In the genomic region with DNA sequence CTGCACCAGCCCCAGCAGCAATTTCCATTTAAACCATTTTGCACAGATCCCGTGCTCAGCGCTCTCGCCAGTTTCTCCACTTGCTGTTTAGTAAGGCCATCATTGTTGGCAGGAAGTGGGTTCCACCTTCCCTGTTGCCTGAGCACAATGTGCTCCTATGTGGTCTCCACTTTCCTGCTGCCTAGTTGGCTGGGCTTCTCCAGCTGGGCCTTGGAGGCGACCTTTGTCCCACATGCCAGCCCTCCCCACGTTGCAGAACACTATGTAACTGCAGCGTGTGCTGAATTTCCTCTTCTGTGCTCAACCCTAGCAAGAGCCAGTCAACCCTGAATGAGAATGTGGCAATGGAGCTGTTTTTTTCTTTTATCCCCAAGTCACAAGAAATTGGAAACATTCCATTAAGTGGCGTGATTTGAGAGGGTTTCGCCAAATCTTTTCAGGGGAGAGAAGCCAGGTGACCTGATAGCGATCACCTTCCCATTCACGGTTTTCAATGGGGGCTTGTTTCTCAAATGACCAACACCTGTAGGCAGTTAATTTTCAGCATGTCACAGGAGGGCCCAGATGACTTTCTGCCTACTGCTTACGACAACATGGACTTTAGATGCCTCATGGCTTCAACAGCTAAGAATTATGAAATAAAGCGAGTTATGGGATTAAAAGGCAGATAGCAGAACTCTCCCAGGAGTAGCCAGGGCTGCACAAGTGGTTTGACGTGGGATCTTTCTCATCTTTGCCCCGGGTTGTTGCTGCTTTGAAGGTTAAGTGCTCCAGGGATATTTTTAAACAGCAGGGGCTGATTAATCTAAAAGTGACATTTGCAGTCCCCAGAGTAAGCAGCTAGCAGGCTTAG, we compare ENCODE assay signal across 9 cellular contexts. TPM values are rescaled to one million over a fixed set of nuclear protein-coding genes. Genes with fewer than 3 reads are reported as not detected.
A peak's percentile ranks its signal among the peaks of the same experiment; 100 is the strongest.
DNase-seq lines count a peak whose midpoint lies in the region; ATAC-seq and TF ChIP-seq lines count a peak whose summit lies in the region.
"Had no signal": no experiment of that assay in that cellular context is flagged by ENCODE, and none has a peak within 500 bp of the region (broad histone marks: within the 10 kb centered on the region; RNA-seq: fewer than 3 reads in every experiment).

Gene ACACB (plus strand): TSS at position 830 of the 853 bp plus-strand sequence. CDS start 22,819 bp downstream, outside the sequence.

- 17 to 54% methylated on average over 14 of the region's 14 CpGs for WGBS in sigmoid colon, 2 donors

- H3K4me1 ChIP-seq in sigmoid colon, result peaks cover 0 to 66% (median 62%) of the 10 kb centered on the region in 4 donors

- peak; percentile 64 to 94 (median 76) for TF ChIP-seq EP300 in sigmoid colon (IDR thresholded peaks at IDR 0.05)

- ATAC-seq in GM21381 (IDR thresholded peaks at IDR 0.05; ENCODE audit: unreplicated experiment), result no peak

- H3K36me3 ChIP-seq in sigmoid colon, result no peaks in the 10 kb centered on the region

- TF ChIP-seq CTCF in sigmoid colon (IDR thresholded peaks at IDR 0.05), result no peak

- H3K36me3 Mint-ChIP-seq in activated T-helper 2 cell treated with anti-CD3 and anti-CD28 coated beads, Interferon-gamma antibody, Interleukin-2, Interleukin-4, amounts not matched to agents 10 μg/mL and 5 μg/mL and 100 μg/mL, durations not matched to agents 14 hours and 24 hours and 36 hours (ENCODE audit: low read depth), result no peaks in the 10 kb centered on the region

- H3K4me1 Mint-ChIP-seq in activated T-helper 2 cell treated with anti-CD3 and anti-CD28 coated beads, Interferon-gamma antibody, Interleukin-2, Interleukin-4, amounts not matched to agents 10 μg/mL and 5 μg/mL and 100 μg/mL, durations not matched to agents 14 hours and 24 hours and 36 hours (ENCODE audit: low read depth), result peaks cover 6% of the 10 kb centered on the region

- TF ChIP-seq POLR2A in sigmoid colon (IDR thresholded peaks at IDR 0.05), result peak in 1 of 2 donors; percentile 4

- no peak within 1 kb of the TSS for H3K4me3 Mint-ChIP-seq in activated T-helper 2 cell treated with anti-CD3 and anti-CD28 coated beads, Interferon-gamma antibody, Interleukin-2, Interleukin-4, amounts not matched to agents 10 μg/mL and 5 μg/mL and 100 μg/mL, durations not matched to agents 14 hours and 24 hours and 36 hours (ENCODE audit: low read depth)

- no peak within 1 kb of the TSS for H3K4me3 ChIP-seq in Jurkat, Clone E6-1 (ENCODE audit: low read length)
- peak within 1 kb of the TSS in 3 of 4 donors; percentile 5 to 30 (median 26) for H3K4me3 ChIP-seq in sigmoid colon

- no peaks in the 10 kb centered on the region for H3K9me3 ChIP-seq in sigmoid colon

- no peak within 1 kb of the TSS for H3K27ac Mint-ChIP-seq in activated T-helper 2 cell treated with anti-CD3 and anti-CD28 coated beads, Interferon-gamma antibody, Interleukin-2, Interleukin-4, amounts not matched to agents 10 μg/mL and 5 μg/mL and 100 μg/mL, durations not matched to agents 14 hours and 24 hours and 36 hours
- H3K27ac Mint-ChIP-seq: IgD-negative memory B cell had no signal

- H3K9me3 Mint-ChIP-seq in activated T-helper 2 cell treated with anti-CD3 and anti-CD28 coated beads, Interferon-gamma antibody, Interleukin-2, Interleukin-4, amounts not matched to agents 10 μg/mL and 5 μg/mL and 100 μg/mL, durations not matched to agents 14 hours and 24 hours and 36 hours, result no peaks in the 10 kb centered on the region
- H3K9me3 Mint-ChIP-seq: IgD-negative memory B cell had no signal

- H3K27me3 Mint-ChIP-seq in activated T-helper 2 cell treated with anti-CD3 and anti-CD28 coated beads, Interferon-gamma antibody, Interleukin-2, Interleukin-4, amounts not matched to agents 10 μg/mL and 5 μg/mL and 100 μg/mL, durations not matched to agents 14 hours and 24 hours and 36 hours (ENCODE audit: low read depth), result no peaks in the 10 kb centered on the region
- H3K27me3 Mint-ChIP-seq: IgD-negative memory B cell had no signal

- DNase-seq in Jurkat, Clone E6-1 (ENCODE audit: low read depth, low spot score), result peak; percentile 68
- DNase-seq in activated T-helper 2 cell treated with anti-CD3 and anti-CD28 coated beads, Interferon-gamma antibody, Interleukin-2, Interleukin-4, amounts not matched to agents 10 μg/mL and 5 μg/mL and 100 μg/mL, durations not matched to agents 14 hours and 24 hours and 36 hours (ENCODE audit: low spot score), result no peak
- DNase-seq in islet precursor cell, result peak; percentile 70
- peak; percentile 90 for DNase-seq in sigmoid colon
- DNase-seq in NCI-H2196 (lab: John Stamatoyannopoulos, UW; ENCODE audit: unreplicated experiment), result no peak
- no peak for DNase-seq in activated CD8-positive, alpha-beta memory T cell treated with anti-CD3 and anti-CD28 coated beads for 24 hours
- DNase-seq in DMS153 (lab: John Stamatoyannopoulos, UW), result no peak

- H3K27ac ChIP-seq in sigmoid colon, result peak within 1 kb of the TSS; percentile 91 to 94 (median 92)

- no peaks in the 10 kb centered on the region for H3K27me3 ChIP-seq in sigmoid colon

- intact Hi-C loops in activated T-helper 2 cell treated with anti-CD3 and anti-CD28 coated beads, Interferon-gamma antibody, Interleukin-2, Interleukin-4, amounts not matched to agents 10 μg/mL and 5 μg/mL and 100 μg/mL, durations not matched to agents 14 hours and 24 hours and 36 hours (cut with micrococcal nuclease), result no loop called here
- intact Hi-C loops in sigmoid colon (cut with DNase I), result no loop called here

RNA-seq across cellular contexts. Expression of gene ACACB, which starts in this region (rescaled TPM):
- polyA plus RNA-seq in Jurkat, Clone E6-1 (2012; ENCODE audit: insufficient read depth, insufficient read length), result 6.1 TPM
- total RNA-seq in activated T-helper 2 cell treated with anti-CD3 and anti-CD28 coated beads, Interferon-gamma antibody, Interleukin-2, Interleukin-4, amounts not matched to agents 10 μg/mL and 5 μg/mL and 100 μg/mL, durations not matched to agents 14 hours and 24 hours and 36 hours, result 12.1 and 12.9 TPM in 2 replicates
- total RNA-seq in sigmoid colon, result 100 to 1,000 TPM; 116 to 295 (median 161) TPM
- 10 to 100 TPM in 1 of 3 donors, 1 to 10 TPM in 2; 5.3 to 36.0 (median 5.4) TPM for polyA plus RNA-seq in sigmoid colon

Comparison
In these comparisons a context has a peak if more than half of its experiments do, and no peak if none do; other contexts are left out.
1. DNase-seq: peak in Jurkat, Clone E6-1 (single experiment), islet precursor cell (single experiment) and sigmoid colon (single experiment); none in activated T-helper 2 cell treated with anti-CD3 and anti-CD28 coated beads, Interferon-gamma antibody, Interleukin-2, Interleukin-4, amounts not matched to agents 10 μg/mL and 5 μg/mL and 100 μg/mL, durations not matched to agents 14 hours and 24 hours and 36 hours (single experiment), NCI-H2196 (single experiment), activated CD8-positive, alpha-beta memory T cell treated with anti-CD3 and anti-CD28 coated beads for 24 hours (single experiment) and DMS153 (single experiment).